ENCODE assay signal across 13 cellular contexts in the genomic region with DNA sequence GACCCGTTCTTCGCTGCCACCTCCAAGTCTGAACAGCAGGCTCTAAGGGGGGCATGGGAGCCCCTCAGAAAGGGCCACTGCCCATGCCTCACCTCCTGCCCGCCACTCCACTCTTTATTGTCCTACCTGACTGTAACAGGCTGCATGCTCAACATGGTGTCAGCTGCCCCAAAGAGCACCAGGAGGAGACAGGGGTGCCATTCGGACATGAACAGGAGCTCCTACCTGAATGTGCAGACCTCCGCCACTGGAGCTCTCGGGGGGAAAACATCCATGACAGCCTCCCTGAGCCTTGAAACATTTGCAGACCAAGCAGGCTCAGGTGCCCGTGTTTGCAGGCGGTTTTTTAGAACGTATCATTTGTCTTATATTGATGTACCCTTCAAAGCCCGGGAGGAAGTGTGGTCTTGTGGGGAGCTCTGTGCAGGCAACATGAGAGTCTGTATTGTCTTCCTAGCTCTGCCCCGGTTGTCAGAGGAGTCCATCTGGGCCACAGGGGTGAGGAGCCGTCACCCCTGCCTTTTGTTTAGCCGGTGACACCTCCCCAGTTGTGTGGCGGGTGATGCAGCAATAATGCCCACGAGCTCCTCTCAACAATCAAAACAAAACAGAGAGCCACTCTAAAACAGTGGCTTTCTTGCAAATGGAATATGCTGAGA. TPM values are rescaled to one million over a fixed set of nuclear protein-coding genes. Genes with fewer than 3 reads are reported as not detected.
DNase-seq lines count a peak whose midpoint lies in the region; ATAC-seq and FAIRE-seq lines count a peak whose summit lies in the region.
"Had no signal": no experiment of that assay in that cellular context is flagged by ENCODE, and none has a peak within 500 bp of the region (broad histone marks: within the 10 kb centered on the region; RNA-seq: fewer than 3 reads in every experiment).

No MANE protein-coding gene starts in this region.

- CTCF ChIA-PET in activated CD8-positive, alpha-beta T cell treated with anti-CD3 and anti-CD28 coated beads, Interleukin-2, amount 10 ng/mL, durations not matched to agents 7 days and 5 days (lab: Charles Lee), result interaction anchor here (0.7 to 10.2 kb wide), 8 partner anchors 11 to 40 kb away, joined by 3 to 82 read pairs (median 4); no protein-coding TSS in a partner anchor

- H3K36me3 Mint-ChIP-seq in activated CD8-positive, alpha-beta T cell treated with anti-CD3 and anti-CD28 coated beads, Interleukin-2, amount 10 ng/mL, durations not matched to agents 7 days and 5 days (ENCODE audit: low read depth), result peaks cover 34% of the 10 kb centered on the region
- H3K36me3 Mint-ChIP-seq in central memory CD8-positive, alpha-beta T cell (ENCODE audit: insufficient read depth), result peaks cover 46% of the 10 kb centered on the region
- H3K36me3 Mint-ChIP-seq in stimulated activated naive CD8-positive, alpha-beta T cell treated with anti-CD3 and anti-CD28 coated beads, Interleukin-15, Interleukin-2, amounts not matched to agents 100 ng/mL and 50 ng/mL, for 24 hours (ENCODE audit: low read depth), result no peaks in the 10 kb centered on the region
- H3K36me3 Mint-ChIP-seq: type B pancreatic cell had no signal

- H3K9me3 Mint-ChIP-seq in activated CD8-positive, alpha-beta T cell treated with anti-CD3 and anti-CD28 coated beads, Interleukin-2, amount 10 ng/mL, durations not matched to agents 7 days and 5 days (ENCODE audit: insufficient read depth), result no peaks in the 10 kb centered on the region
- H3K9me3 Mint-ChIP-seq in central memory CD8-positive, alpha-beta T cell, result no peaks in the 10 kb centered on the region
- H3K9me3 Mint-ChIP-seq in stimulated activated naive CD8-positive, alpha-beta T cell treated with anti-CD3 and anti-CD28 coated beads, Interleukin-15, Interleukin-2, amounts not matched to agents 100 ng/mL and 50 ng/mL, for 24 hours, result no peaks in the 10 kb centered on the region
- H3K9me3 Mint-ChIP-seq: type B pancreatic cell had no signal

- DNase-seq in activated T-cell treated with anti-CD3 and anti-CD28 coated beads for 1 hour (ENCODE audit: low read depth) (peak; percentile 41), activated T-cell treated with anti-CD3 and anti-CD28 coated beads for 4 hours (no peak), DMS 273 (lab: John Stamatoyannopoulos, UW; ENCODE audit: unreplicated experiment) (no peak), frontal cortex (ENCODE audit: low spot score in 2 of 2) (no peak), NAMALWA (ENCODE audit: low spot score) (no peak)
- DNase-seq in activated CD8-positive, alpha-beta T cell treated with anti-CD3 and anti-CD28 coated beads, Interleukin-2, amount 10 ng/mL, durations not matched to agents 7 days and 5 days, result peak; percentile 93
- DNase-seq in central memory CD8-positive, alpha-beta T cell (ENCODE audit: low spot score in 2 of 2), result peak; percentile 60 to 91
- DNase-seq: DMS 273 treated with DMSO at 0.1 percent for 48 hours, occipital lobe had no signal

- H3K4me1 Mint-ChIP-seq in activated CD8-positive, alpha-beta T cell treated with anti-CD3 and anti-CD28 coated beads, Interleukin-2, amount 10 ng/mL, durations not matched to agents 7 days and 5 days (ENCODE audit: low read depth), result peaks cover 80% of the 10 kb centered on the region
- peaks cover 82% of the 10 kb centered on the region for H3K4me1 Mint-ChIP-seq in central memory CD8-positive, alpha-beta T cell
- H3K4me1 Mint-ChIP-seq in stimulated activated naive CD8-positive, alpha-beta T cell treated with anti-CD3 and anti-CD28 coated beads, Interleukin-15, Interleukin-2, amounts not matched to agents 100 ng/mL and 50 ng/mL, for 24 hours (ENCODE audit: low read depth), result peaks cover 92% of the 10 kb centered on the region

- H3K27me3 Mint-ChIP-seq in activated CD8-positive, alpha-beta T cell treated with anti-CD3 and anti-CD28 coated beads, Interleukin-2, amount 10 ng/mL, durations not matched to agents 7 days and 5 days (ENCODE audit: low read depth), result no peaks in the 10 kb centered on the region
- no peaks in the 10 kb centered on the region for H3K27me3 Mint-ChIP-seq in central memory CD8-positive, alpha-beta T cell
- no peaks in the 10 kb centered on the region for H3K27me3 Mint-ChIP-seq in stimulated activated naive CD8-positive, alpha-beta T cell treated with anti-CD3 and anti-CD28 coated beads, Interleukin-15, Interleukin-2, amounts not matched to agents 100 ng/mL and 50 ng/mL, for 24 hours

- POLR2A ChIA-PET in activated CD8-positive, alpha-beta T cell treated with anti-CD3 and anti-CD28 coated beads, Interleukin-2, amount 10 ng/mL, durations not matched to agents 7 days and 5 days (lab: Charles Lee), result interaction anchor here (0.8 to 12.1 kb wide), 17 partner anchors 9 to 385 kb away, joined by 3 to 218 read pairs (median 4); partner anchors contain the start of genes CD8A, CD8B and KDM3A

- peak overlapping the region; percentile 80 for H3K4me3 Mint-ChIP-seq in activated CD8-positive, alpha-beta T cell treated with anti-CD3 and anti-CD28 coated beads, Interleukin-2, amount 10 ng/mL, durations not matched to agents 7 days and 5 days
- H3K4me3 Mint-ChIP-seq in central memory CD8-positive, alpha-beta T cell, result peak overlapping the region; percentile 83
- H3K4me3 Mint-ChIP-seq in stimulated activated naive CD8-positive, alpha-beta T cell treated with anti-CD3 and anti-CD28 coated beads, Interleukin-15, Interleukin-2, amounts not matched to agents 100 ng/mL and 50 ng/mL, for 24 hours, result peak overlapping the region; percentile 84
- H3K4me3 Mint-ChIP-seq: type B pancreatic cell had no signal

- FAIRE-seq in frontal cortex (lab: Jason Lieb, UNC), result no peak

- H3K27ac Mint-ChIP-seq in activated CD8-positive, alpha-beta T cell treated with anti-CD3 and anti-CD28 coated beads, Interleukin-2, amount 10 ng/mL, durations not matched to agents 7 days and 5 days, result peak overlapping the region; percentile 94
- H3K27ac Mint-ChIP-seq in central memory CD8-positive, alpha-beta T cell (ENCODE audit: low read depth), result peak overlapping the region; percentile 98
- H3K27ac Mint-ChIP-seq in stimulated activated naive CD8-positive, alpha-beta T cell treated with anti-CD3 and anti-CD28 coated beads, Interleukin-15, Interleukin-2, amounts not matched to agents 100 ng/mL and 50 ng/mL, for 24 hours, result peak overlapping the region; percentile 86
- H3K27ac Mint-ChIP-seq: type B pancreatic cell had no signal

- ATAC-seq in activated CD8-positive, alpha-beta T cell treated with anti-CD3 and anti-CD28 coated beads, Interleukin-2, amount 10 ng/mL, durations not matched to agents 7 days and 5 days, result peak; percentile 78
- peak; percentile 92 for ATAC-seq in central memory CD8-positive, alpha-beta T cell (replicated peaks; ENCODE audit: extremely low read depth, poor library complexity, severe bottlenecking)
- ATAC-seq: HCT116 had no signal

RNA-seq across cellular contexts. Expression of gene CD8A, which starts 35.1 kb away (rescaled TPM):
- 100 to 1,000 TPM; 667 to 675 TPM for total RNA-seq in activated CD8-positive, alpha-beta T cell treated with anti-CD3 and anti-CD28 coated beads, Interleukin-2, amount 10 ng/mL, durations not matched to agents 7 days and 5 days
- 1.2 TPM for total RNA-seq in frontal cortex
- total RNA-seq: lung microvascular endothelial cell had no signal

RNA-seq across cellular contexts. Expression of gene CD8B, which starts 35.8 kb away (rescaled TPM):
- 100 to 1,000 TPM; 423 to 439 TPM for total RNA-seq in activated CD8-positive, alpha-beta T cell treated with anti-CD3 and anti-CD28 coated beads, Interleukin-2, amount 10 ng/mL, durations not matched to agents 7 days and 5 days
- total RNA-seq in frontal cortex, result not detected
- total RNA-seq: lung microvascular endothelial cell, occipital lobe had no signal

Comparison
In these comparisons a context has a peak if more than half of its experiments do, and no peak if none do; other contexts are left out.
1. DNase-seq: peak in activated T-cell treated with anti-CD3 and anti-CD28 coated beads for 1 hour (single experiment), activated CD8-positive, alpha-beta T cell treated with anti-CD3 and anti-CD28 coated beads, Interleukin-2, amount 10 ng/mL, durations not matched to agents 7 days and 5 days (single experiment) and central memory CD8-positive, alpha-beta T cell (2 of 2); none in activated T-cell treated with anti-CD3 and anti-CD28 coated beads for 4 hours (single experiment), DMS 273 (single experiment), frontal cortex (0 of 2) and NAMALWA (single experiment).
2. RNA of gene CD8A, which starts 35.1 kb away (total RNA-seq): 667 to 675 TPM in activated CD8-positive, alpha-beta T cell treated with anti-CD3 and anti-CD28 coated beads, Interleukin-2, amount 10 ng/mL, durations not matched to agents 7 days and 5 days; 1.2 TPM in frontal cortex (single experiment); every median in the first group is over 100 times any median in the second.
3. RNA of gene CD8B, which starts 35.8 kb away (total RNA-seq): 423 to 439 TPM in activated CD8-positive, alpha-beta T cell treated with anti-CD3 and anti-CD28 coated beads, Interleukin-2, amount 10 ng/mL, durations not matched to agents 7 days and 5 days; not detected in frontal cortex (single experiment); every median in the first group is over 100 times any median in the second.
4. Peak in every context shown above with its lines, with median percentiles within 50 percentile points of each other: H3K27ac Mint-ChIP-seq and H3K4me3 Mint-ChIP-seq.